23 cellular contexts compared by ENCODE assay signal in the genomic region with DNA sequence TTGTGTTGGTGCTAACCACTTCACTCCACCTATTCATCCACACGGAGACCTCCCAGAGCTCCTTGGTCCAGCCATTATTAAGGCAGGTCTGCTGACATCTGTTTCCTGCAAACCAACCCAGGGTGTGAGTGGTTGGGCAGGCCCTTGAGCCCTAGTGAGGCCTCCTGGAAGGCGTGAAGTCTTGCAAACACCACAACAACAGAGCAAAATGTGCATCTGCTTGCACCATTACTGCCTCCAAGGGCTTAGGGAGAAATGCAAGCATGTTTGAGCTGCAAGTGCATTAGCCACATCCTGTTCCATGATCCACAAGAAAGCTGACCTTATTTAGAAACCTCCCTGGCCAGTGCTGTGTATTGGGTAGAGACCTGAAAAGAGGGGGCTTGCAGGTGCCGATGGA.
"Had no signal": no experiment of that assay in that cellular context is flagged by ENCODE, and none has a peak within 500 bp of the region (broad histone marks: within the 10 kb centered on the region; RNA-seq: fewer than 3 reads in every experiment).

No MANE protein-coding gene starts in this region.

- ATAC-seq: activated CD4-positive, CD25-positive, alpha-beta regulatory T cell treated with anti-CD3 and anti-CD28 coated beads, Interleukin-2, amount 50 U/mL, for 24 hours; activated CD8-positive, alpha-beta T cell treated with anti-CD3 and anti-CD28 coated beads, Interleukin-2, amount 10 ng/mL, durations not matched to agents 7 days and 5 days; activated T-cell treated with anti-CD3 and anti-CD28 coated beads, Interleukin-2, amount 50 U/mL, for 72 hours; PC-3 had no signal

- H3K36me3 ChIP-seq: adrenal gland, MG63, SJSA1 had no signal

- DNase-seq: activated CD4-positive, alpha-beta T cell treated with anti-CD3 and anti-CD28 coated beads for 4 hours; activated CD8-positive, alpha-beta T cell treated with anti-CD3 and anti-CD28 coated beads, Interleukin-2, amount 10 ng/mL, durations not matched to agents 7 days and 5 days; activated naive CD4-positive, alpha-beta T cell treated with anti-CD3 and anti-CD28 coated beads, Interleukin-2, amount 50 U/mL, for 16 hours; activated naive CD8-positive, alpha-beta T cell treated with anti-CD3 and anti-CD28 coated beads, Interleukin-2, amount 10 ng/mL, durations not matched to agents 7 days and 5 days; activated T-cell treated with anti-CD3 and anti-CD28 coated beads, Interleukin-2, amount 50 U/mL, for 72 hours; anterior cingulate cortex; caudate nucleus; MG63; MV-4-11; NCI-H1092 treated with DMSO at 0.1 percent for 48 hours; NCI-H1436; NCI-H1694 treated with DMSO at 0.1 percent for 48 hours; NCI-H2029 treated with DMSO at 0.1 percent for 48 hours; NCI-H345; NCI-H510A; NCI-H526 treated with DMSO at 0.1 percent for 48 hours; NCI-H82; PC-3; SHP77 had no signal

- H3K36me3 Mint-ChIP-seq: activated naive CD8-positive, alpha-beta T cell treated with anti-CD3 and anti-CD28 coated beads, Interleukin-2, amount 10 ng/mL, durations not matched to agents 7 days and 5 days had no signal

- H3K4me1 ChIP-seq: adrenal gland, SJSA1 had no signal

- H3K4me3 ChIP-seq: adrenal gland, MG63, SJSA1 had no signal

- H3K4me3 Mint-ChIP-seq: activated CD8-positive, alpha-beta T cell treated with anti-CD3 and anti-CD28 coated beads, Interleukin-2, amount 10 ng/mL, durations not matched to agents 7 days and 5 days; activated naive CD8-positive, alpha-beta T cell treated with anti-CD3 and anti-CD28 coated beads, Interleukin-2, amount 10 ng/mL, durations not matched to agents 7 days and 5 days; activated T-cell treated with anti-CD3 and anti-CD28 coated beads, Interleukin-2, amount 50 U/mL, for 72 hours; T-helper 1 cell treated with Interleukin-12 subunit alpha and Interleukin-12 subunit beta and Interleukin-4 antibody, amounts not matched to agents 30 μg/mL and 1 μg/mL, for 36 hours had no signal

- H3K27ac ChIP-seq: adrenal gland, SJSA1 had no signal

- H3K27me3 ChIP-seq: adrenal gland, MG63, SJSA1 had no signal

- H3K9me3 Mint-ChIP-seq: activated naive CD8-positive, alpha-beta T cell treated with anti-CD3 and anti-CD28 coated beads, Interleukin-2, amount 10 ng/mL, durations not matched to agents 7 days and 5 days; activated T-cell treated with anti-CD3 and anti-CD28 coated beads, Interleukin-2, amount 50 U/mL, for 72 hours; T-helper 1 cell treated with Interleukin-12 subunit alpha and Interleukin-12 subunit beta and Interleukin-4 antibody, amounts not matched to agents 30 μg/mL and 1 μg/mL, for 36 hours had no signal

- H3K9me3 ChIP-seq: adrenal gland, MG63, SJSA1 had no signal

- H3K27ac Mint-ChIP-seq: activated CD8-positive, alpha-beta T cell treated with anti-CD3 and anti-CD28 coated beads, Interleukin-2, amount 10 ng/mL, durations not matched to agents 7 days and 5 days; activated naive CD8-positive, alpha-beta T cell treated with anti-CD3 and anti-CD28 coated beads, Interleukin-2, amount 10 ng/mL, durations not matched to agents 7 days and 5 days; activated T-cell treated with anti-CD3 and anti-CD28 coated beads, Interleukin-2, amount 50 U/mL, for 72 hours; T-helper 1 cell treated with Interleukin-12 subunit alpha and Interleukin-12 subunit beta and Interleukin-4 antibody, amounts not matched to agents 30 μg/mL and 1 μg/mL, for 36 hours had no signal
